In the genomic region with DNA sequence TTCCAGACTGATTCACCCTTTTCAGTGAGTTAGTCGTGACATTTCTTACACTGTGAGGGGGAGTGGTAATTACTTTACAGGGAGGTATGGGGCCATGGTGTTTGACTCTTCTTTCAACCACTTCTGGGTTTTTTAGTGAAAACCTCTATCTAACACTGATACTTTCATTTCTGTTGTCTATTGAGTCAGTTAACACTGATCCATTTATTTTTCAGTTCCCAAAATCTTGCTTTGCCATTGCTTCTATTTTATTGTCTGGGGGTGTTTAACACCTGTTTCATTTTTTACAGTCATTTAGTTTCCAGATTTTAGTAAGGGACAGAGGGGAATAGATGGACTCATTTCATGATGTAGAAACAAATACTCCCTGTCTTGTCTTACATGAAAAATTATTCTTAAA, we compare ENCODE assay signal across 16 cellular contexts.
A peak's percentile ranks its signal among the peaks of the same experiment; 100 is the strongest.
DNase-seq lines count a peak whose midpoint lies in the region; ATAC-seq, FAIRE-seq and TF ChIP-seq lines count a peak whose summit lies in the region.
"Had no signal": no experiment of that assay in that cellular context is flagged by ENCODE, and none has a peak within 500 bp of the region (broad histone marks: within the 10 kb centered on the region; RNA-seq: fewer than 3 reads in every experiment).

No MANE protein-coding gene starts in this region.

- H3T11ph ChIP-seq in H9 (ENCODE audit: low read length), result no peak overlapping the region

- H3K56ac ChIP-seq in H9 (ENCODE audit: insufficient read length, low read depth, low read length), result no peak overlapping the region

- H3K36me3 Mint-ChIP-seq in H9 (ENCODE audit: insufficient read depth in 1 of 3, low read depth in 3 of 3), result peaks cover 50 to 92% (median 77%) of the 10 kb centered on the region in 3 experiments

- H3K4ac ChIP-seq in H9 (ENCODE audit: low read depth, low read length), result no peak overlapping the region

- H3K27me3 Mint-ChIP-seq in H9 (ENCODE audit: low read depth), result no peaks in the 10 kb centered on the region

- no peak overlapping the region for H2AK5ac ChIP-seq in H9 (ENCODE audit: insufficient read length, low read length)

- H3K4me3 Mint-ChIP-seq in H9, result no peak overlapping the region

- no peak overlapping the region for H2BK12ac ChIP-seq in H9 (ENCODE audit: insufficient read length, low read depth, low read length)

- H2BK20ac ChIP-seq in H9 (ENCODE audit: low read depth, low read length, poor library complexity, severe bottlenecking), result no peak overlapping the region

- H4K20me1 ChIP-seq in H9 (ENCODE audit: control insufficient read depth, insufficient read depth, insufficient read length), result no peaks in the 10 kb centered on the region

- H3K23ac ChIP-seq in H9 (ENCODE audit: insufficient read length, low read depth, low read length), result no peak overlapping the region

- H4K5ac ChIP-seq in H9 (ENCODE audit: insufficient read length, low read depth, low read length), result no peak overlapping the region

- H3K9me3 Mint-ChIP-seq in H9, result no peaks in the 10 kb centered on the region

- H2BK15ac ChIP-seq in H9 (ENCODE audit: low read depth, low read length), result no peak overlapping the region

- 0 out of 7 replicates have a peak overlapping the region, but pooled peaks of 1 of the 3 experiments have one; percentile 53 for H3K27ac Mint-ChIP-seq in H9

- H3K79me2 ChIP-seq in H9 (ENCODE audit: insufficient read depth, low read length), result no peaks in the 10 kb centered on the region

- no peak overlapping the region for H4K8ac ChIP-seq in H9 (replicated peaks; ENCODE audit: insufficient read length, low read depth, low read length)

- no peak overlapping the region for H2BK120ac ChIP-seq in H9 (ENCODE audit: low read depth, low read length, poor library complexity, severe bottlenecking)

- H3K23me2 ChIP-seq in H9 (ENCODE audit: insufficient read length, low read depth, low read length, poor library complexity, severe bottlenecking), result no peaks in the 10 kb centered on the region

- DNase-seq in GM12892 (ENCODE audit: insufficient read length) (peak; percentile 7), HuH-7 (ENCODE audit: low spot score) (no peak), H4 (ENCODE audit: low spot score) (no peak), H9 (no peak), RKO (ENCODE audit: low spot score) (no peak)
- DNase-seq: effector memory CD4-positive, alpha-beta T cell; hippocampal formation; midbrain; NCI-H2171; Peyer's patch; sigmoid colon had no signal

- H3K14ac ChIP-seq in H9 (ENCODE audit: insufficient read depth, low read length), result no peak overlapping the region

- no peak for TF ChIP-seq POLR2A in GM12892 (IDR thresholded peaks at IDR 0.05; ENCODE audit: low read depth, low read length)

- H3K4me1 ChIP-seq in H9 (ENCODE audit: insufficient read depth, low read length), result no peaks in the 10 kb centered on the region
- H3K4me1 ChIP-seq: Peyer's patch, sigmoid colon had no signal

- no peak overlapping the region for H3K9ac ChIP-seq in H9 (ENCODE audit: extremely low read depth, insufficient read length, low read length)

- peak; percentile 81 for FAIRE-seq in GM12892 (lab: Jason Lieb, UNC)
- FAIRE-seq: HepG2 had no signal

- H3K27ac ChIP-seq in H9 (ENCODE audit: insufficient read length, low read depth, low read length), result no peak overlapping the region
- H3K27ac ChIP-seq: C4-2B, Peyer's patch, sigmoid colon had no signal

- H3K79me1 ChIP-seq in H9 (ENCODE audit: insufficient read depth, low read depth, low read length, poor library complexity, severe bottlenecking), result no peaks in the 10 kb centered on the region

- WGBS in H9 (ENCODE audit: extremely low coverage, insufficient read length, low lambda C conversion rate), result no CpG with 5 or more reads among the region's 1 CpG

- H3K18ac ChIP-seq in H9 (ENCODE audit: insufficient read length, low read depth, low read length), result no peak overlapping the region

- H3K27me3 ChIP-seq in H9 (ENCODE audit: insufficient read depth, low read length), result no peaks in the 10 kb centered on the region
- H3K27me3 ChIP-seq: Peyer's patch, sigmoid colon had no signal

- H3K4me1 Mint-ChIP-seq in H9, result no peaks in the 10 kb centered on the region

- H2AFZ ChIP-seq in H9 (ENCODE audit: low read length), result no peak overlapping the region

- H4K91ac ChIP-seq in H9 (ENCODE audit: insufficient read length, low read depth, low read length), result no peak overlapping the region

- no peaks in the 10 kb centered on the region for H3K9me3 ChIP-seq in H9 (ENCODE audit: control insufficient read depth, low read depth, low read length)
- H3K9me3 ChIP-seq: Peyer's patch, sigmoid colon had no signal

- H3K4me2 ChIP-seq in H9 (ENCODE audit: insufficient read depth, insufficient read length, low read length), result no peak overlapping the region

- no peak for TF ChIP-seq CTCF in H9 (conservative IDR thresholded peaks at IDR 0.05)

- no peak overlapping the region for H2BK5ac ChIP-seq in H9 (ENCODE audit: insufficient read length, low read length)

- peak; percentile 83 for ATAC-seq in GM19025 (IDR thresholded peaks at IDR 0.05; ENCODE audit: low read depth, unreplicated experiment)
- ATAC-seq in HG02588 (IDR thresholded peaks at IDR 0.05; ENCODE audit: unreplicated experiment), result peak; percentile 87
- ATAC-seq in HG03378 (IDR thresholded peaks at IDR 0.05; ENCODE audit: unreplicated experiment), result peak; percentile 86
- ATAC-seq: HepG2 had no signal
